12 cellular contexts compared by ENCODE assay signal in genomic region chr19:47155141-47155540, GRCh38. TPM values are rescaled to one million over a fixed set of nuclear protein-coding genes. Genes with fewer than 3 reads are reported as not detected.
DNase-seq lines count a peak whose midpoint lies in the region; TF ChIP-seq lines count a peak whose summit lies in the region.
"Had no signal": no experiment of that assay in that cellular context is flagged by ENCODE, and none has a peak within 500 bp of the region (broad histone marks: within the 10 kb centered on the region; RNA-seq: fewer than 3 reads in every experiment).

No MANE protein-coding gene starts in this region.

- TF ChIP-seq CTCF in fibroblast of the aortic adventitia (IDR thresholded peaks at IDR 0.05; ENCODE audit: insufficient read depth, low read length) = no peak
- TF ChIP-seq CTCF in neural progenitor cell (IDR thresholded peaks at IDR 0.05) = no peak

- peaks cover 57% of the 10 kb centered on the region for H3F3A ChIP-seq in neural progenitor cell (ENCODE audit: low read depth)

- no peak overlapping the region for H3K9ac ChIP-seq in neural progenitor cell

- H3K36me3 Mint-ChIP-seq in CD8-positive, alpha-beta memory T cell = peaks cover 16 to 49% (median 22%) of the 10 kb centered on the region in 3 donors
- H3K36me3 Mint-ChIP-seq in activated CD4-positive, alpha-beta memory T cell treated with anti-CD3 and anti-CD28 coated beads for 36 hours = peaks cover 68% of the 10 kb centered on the region
- peaks cover 48% of the 10 kb centered on the region for H3K36me3 Mint-ChIP-seq in neural progenitor cell

- H3K27me3 Mint-ChIP-seq in CD8-positive, alpha-beta memory T cell = no peaks in the 10 kb centered on the region
- H3K27me3 Mint-ChIP-seq in activated CD4-positive, alpha-beta memory T cell treated with anti-CD3 and anti-CD28 coated beads for 36 hours = no peaks in the 10 kb centered on the region
- H3K27me3 Mint-ChIP-seq in neural progenitor cell (ENCODE audit: insufficient read depth, low read depth) = no peaks in the 10 kb centered on the region

- H3K4me2 ChIP-seq in neural progenitor cell = no peak overlapping the region
- H3K4me2 ChIP-seq: PC-9 had no signal

- CTCF ChIA-PET in CD8-positive, alpha-beta memory T cell (lab: Charles Lee) = interaction anchor here (6.9 to 20.5 kb wide), 2 partner anchors 32 to 92 kb away, joined by 47 to 342 read pairs; no protein-coding TSS in a partner anchor
- CTCF ChIA-PET in activated CD4-positive, alpha-beta memory T cell treated with anti-CD3 and anti-CD28 coated beads for 36 hours (lab: Charles Lee) = interaction anchor here (0.6 to 10.2 kb wide), 4 partner anchors 31 to 164 kb away, joined by 4 to 103 read pairs (median 28); no protein-coding TSS in a partner anchor

- H2AFZ ChIP-seq in neural progenitor cell (replicated peaks) = no peak overlapping the region
- H2AFZ ChIP-seq: PC-9 had no signal

- peaks cover 40 to 71% (median 59%) of the 10 kb centered on the region in 3 donors for H3K4me1 Mint-ChIP-seq in CD8-positive, alpha-beta memory T cell
- H3K4me1 Mint-ChIP-seq in activated CD4-positive, alpha-beta memory T cell treated with anti-CD3 and anti-CD28 coated beads for 36 hours (ENCODE audit: low read depth) = peaks cover 69% of the 10 kb centered on the region
- H3K4me1 Mint-ChIP-seq in neural progenitor cell = peaks cover 62% of the 10 kb centered on the region

- DNase-seq in CD8-positive, alpha-beta memory T cell = no peak
- no peak for DNase-seq in activated CD4-positive, alpha-beta memory T cell treated with anti-CD3 and anti-CD28 coated beads for 36 hours
- DNase-seq in fibroblast of the aortic adventitia (ENCODE audit: low read depth) (peak; percentile 82), neural progenitor cell (ENCODE audit: low spot score) (no peak), H4 (ENCODE audit: low spot score) (no peak), ACHN (no peak), HuH-7.5 (ENCODE audit: low spot score) (no peak), germinal center (ENCODE audit: low spot score) (no peak)
- DNase-seq: effector memory CD4-positive, alpha-beta T cell; PC-9; stimulated activated CD4-positive, alpha-beta T cell treated with anti-CD3 and anti-CD28 coated beads, Interleukin-4, amount 100 ng/mL, for 4 hours; T-helper 9 cell had no signal

- H3K27me3 ChIP-seq in CD8-positive, alpha-beta memory T cell (ENCODE audit: insufficient read depth, low read length, poor library complexity, severe bottlenecking) = no peaks in the 10 kb centered on the region
- no peaks in the 10 kb centered on the region for H3K27me3 ChIP-seq in neural progenitor cell

- in situ Hi-C loops in ACHN (cut with HindIII; ENCODE audit: low pct_ligation_motif_present, low pct_unique_long_range_greater_than_20kb, low sequenced_read_pairs) = no loop called here

- peak overlapping the region in 5 of 7 donors; percentile 8 to 47 (median 23) for H3K4me3 Mint-ChIP-seq in CD8-positive, alpha-beta memory T cell
- no peak overlapping the region for H3K4me3 Mint-ChIP-seq in activated CD4-positive, alpha-beta memory T cell treated with anti-CD3 and anti-CD28 coated beads for 36 hours
- peak overlapping the region; percentile 4 for H3K4me3 Mint-ChIP-seq in neural progenitor cell

- H3K27ac ChIP-seq in CD8-positive, alpha-beta memory T cell (ENCODE audit: low read depth, low read length) = no peak overlapping the region
- peak overlapping the region; percentile 56 for H3K27ac ChIP-seq in neural progenitor cell
- H3K27ac ChIP-seq: PC-9 had no signal

- intact Hi-C loops in activated CD4-positive, alpha-beta memory T cell treated with anti-CD3 and anti-CD28 coated beads for 36 hours (cut with micrococcal nuclease) = no loop called here

- no peaks in the 10 kb centered on the region for H3K9me3 Mint-ChIP-seq in CD8-positive, alpha-beta memory T cell
- H3K9me3 Mint-ChIP-seq in activated CD4-positive, alpha-beta memory T cell treated with anti-CD3 and anti-CD28 coated beads for 36 hours = no peaks in the 10 kb centered on the region
- H3K9me3 Mint-ChIP-seq in neural progenitor cell = no peaks in the 10 kb centered on the region

- peak overlapping the region in 4 of 8 donors; percentile 55 to 81 (median 61) for H3K27ac Mint-ChIP-seq in CD8-positive, alpha-beta memory T cell
- peak overlapping the region; percentile 1 for H3K27ac Mint-ChIP-seq in activated CD4-positive, alpha-beta memory T cell treated with anti-CD3 and anti-CD28 coated beads for 36 hours
- H3K27ac Mint-ChIP-seq in neural progenitor cell = peak overlapping the region; percentile 15

- peaks cover 50% of the 10 kb centered on the region for H3K4me1 ChIP-seq in CD8-positive, alpha-beta memory T cell (ENCODE audit: insufficient read depth, low read length)
- peaks cover 25% of the 10 kb centered on the region for H3K4me1 ChIP-seq in neural progenitor cell

- peaks cover 84% of the 10 kb centered on the region for H3K79me2 ChIP-seq in neural progenitor cell (ENCODE audit: low read depth)

- H3K4me3 ChIP-seq in CD8-positive, alpha-beta memory T cell (ENCODE audit: low read length) = no peak overlapping the region
- H3K4me3 ChIP-seq in fibroblast of the aortic adventitia (ENCODE audit: low read depth, low read length) (no peak overlapping the region), neural progenitor cell (no peak overlapping the region)
- H3K4me3 ChIP-seq: PC-9 had no signal

- peaks cover 33% of the 10 kb centered on the region for H3K36me3 ChIP-seq in CD8-positive, alpha-beta memory T cell (ENCODE audit: insufficient read depth, low read length)
- H3K36me3 ChIP-seq in neural progenitor cell = peaks cover 29% of the 10 kb centered on the region

- H4K20me1 ChIP-seq in neural progenitor cell (ENCODE audit: low read depth) = peaks cover 77% of the 10 kb centered on the region

- POLR2A ChIA-PET in CD8-positive, alpha-beta memory T cell (lab: Charles Lee) = interaction anchor here (0.6 kb wide), 1 partner anchor 366 kb away, joined by 5 read pairs; no protein-coding TSS in a partner anchor
- POLR2A ChIA-PET in activated CD4-positive, alpha-beta memory T cell treated with anti-CD3 and anti-CD28 coated beads for 36 hours (lab: Charles Lee) = interaction anchor here (0.7 kb wide), 1 partner anchor 70 kb away, joined by 3 read pairs; no protein-coding TSS in a partner anchor

- no peaks in the 10 kb centered on the region for H3K9me3 ChIP-seq in CD8-positive, alpha-beta memory T cell (ENCODE audit: low read length)
- H3K9me3 ChIP-seq in neural progenitor cell (ENCODE audit: low read depth) = no peaks in the 10 kb centered on the region

RNA-seq across cellular contexts. Expression of gene SAE1, which starts 24.5 kb away (rescaled TPM):
- 100 to 1,000 TPM; 167 to 172 TPM for total RNA-seq in CD8-positive, alpha-beta memory T cell
- polyA plus RNA-seq in CD8-positive, alpha-beta memory T cell = 107 TPM
- 100 to 1,000 TPM; 154 to 157 TPM for total RNA-seq in activated CD4-positive, alpha-beta memory T cell treated with anti-CD3 and anti-CD28 coated beads for 36 hours
- 70.2 and 140 TPM in 2 replicates for total RNA-seq in fibroblast of the aortic adventitia (ENCODE audit: low replicate concordance)
- 258 and 305 TPM in 2 replicates for total RNA-seq in neural progenitor cell (ENCODE audit: low replicate concordance)
- 362 and 397 TPM in 2 replicates for total RNA-seq in H4 (2014; rRNA removed; shearing (Covaris generic))

RNA-seq across cellular contexts. Expression of gene ZC3H4, which starts 41.6 kb away (rescaled TPM):
- total RNA-seq in CD8-positive, alpha-beta memory T cell = 10 to 100 TPM; 90.3 to 99.6 TPM
- polyA plus RNA-seq in CD8-positive, alpha-beta memory T cell = 3.2 TPM
- total RNA-seq in activated CD4-positive, alpha-beta memory T cell treated with anti-CD3 and anti-CD28 coated beads for 36 hours = 10 to 100 TPM; 77.1 to 78.6 TPM
- total RNA-seq in fibroblast of the aortic adventitia (ENCODE audit: low replicate concordance) (20.4 and 24.0 TPM in 2 replicates), neural progenitor cell (ENCODE audit: low replicate concordance) (19.1 and 29.1 TPM in 2 replicates)
- total RNA-seq in H4 (2014; rRNA removed; shearing (Covaris generic)) = 6.3 and 7.6 TPM in 2 replicates
